ENCODE assay signal across 10 cellular contexts in the genomic region with DNA sequence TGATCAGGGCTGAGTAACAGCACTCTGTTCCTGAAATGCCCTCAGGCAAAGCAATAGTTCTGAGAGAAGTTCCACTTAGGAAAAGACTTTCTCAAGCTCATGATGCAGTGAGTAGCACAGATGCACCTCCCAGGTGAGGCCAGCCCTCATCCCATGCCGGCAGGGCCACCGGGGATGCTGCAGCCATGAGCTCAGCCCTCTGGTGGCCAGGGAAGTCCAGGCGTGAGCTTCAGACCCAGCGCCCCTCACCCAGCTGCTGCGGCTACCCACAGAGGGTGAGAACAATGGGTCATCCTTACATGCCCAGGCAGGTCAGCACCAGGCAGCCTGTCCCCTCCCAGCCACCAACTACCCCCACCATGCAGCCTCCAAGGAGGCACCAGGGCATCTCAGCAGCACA. TPM values are rescaled to one million over a fixed set of nuclear protein-coding genes. Genes with fewer than 3 reads are reported as not detected.
A peak's percentile ranks its signal among the peaks of the same experiment; 100 is the strongest.
DNase-seq lines count a peak whose midpoint lies in the region; TF ChIP-seq lines count a peak whose summit lies in the region.
"Had no signal": no experiment of that assay in that cellular context is flagged by ENCODE, and none has a peak within 500 bp of the region (broad histone marks: within the 10 kb centered on the region; RNA-seq: fewer than 3 reads in every experiment).

No MANE protein-coding gene starts in this region.

- 84 to 95% methylated on average over 5 of the region's 5 CpGs for WGBS in GM23248 (ENCODE audit: low coverage in 1 of 2, low lambda C conversion rate in 2 of 2, missing lambda C conversion rate in 2 of 2), 2 experiments

- no peaks in the 10 kb centered on the region for H3K79me2 ChIP-seq in GM23248 (ENCODE audit: insufficient read depth)

- TF ChIP-seq CTCF in cardiac fibroblast (IDR thresholded peaks at IDR 0.05; ENCODE audit: low read depth, low read length) (peak; percentile 16), neural crest cell (conservative IDR thresholded peaks at IDR 0.05) (peak; percentile 27)

- in situ Hi-C loops in Caki2 (cut with HindIII; ENCODE audit: low pct_unique_long_range_greater_than_20kb, low sequenced_read_pairs): no loop called here
- in situ Hi-C loops in GM23248 (cut with MboI): loop anchor here (25.0 kb wide), 2 partner anchors 964 to 1114 kb away; no protein-coding TSS in a partner anchor

- peak; percentile 21 for DNase-seq in Caki2 (ENCODE audit: low read depth)
- peak; percentile 57 for DNase-seq in HuH-7 (ENCODE audit: low spot score)
- no peak for DNase-seq in cardiac fibroblast (ENCODE audit: low read depth in 2 of 2)
- no peak for DNase-seq in neural crest cell (ENCODE audit: low read depth, low spot score)
- no peak for DNase-seq in GM23248
- DNase-seq in NCI-H82 (lab: John Stamatoyannopoulos, UW): no peak
- no peak for DNase-seq in putamen (ENCODE audit: low spot score)
- DNase-seq in NCI-H2081 (lab: John Stamatoyannopoulos, UW): no peak
- DNase-seq: NCI-H1105 treated with DMSO at 0.1 percent for 48 hours, T-helper 17 cell had no signal

- no peak overlapping the region for H3K27ac ChIP-seq in GM23248

- H3K27ac Mint-ChIP-seq in neural crest cell (ENCODE audit: unreplicated experiment): no peak overlapping the region
- H3K27ac Mint-ChIP-seq: T-helper 17 cell had no signal

- H3K4me3 ChIP-seq in cardiac fibroblast (replicated peaks in 1 of 2; ENCODE audit: low read depth in 2 of 2, low read length in 2 of 2) (no peak overlapping the region), GM23248 (no peak overlapping the region)

- no peaks in the 10 kb centered on the region for H4K20me1 ChIP-seq in GM23248 (ENCODE audit: insufficient read depth)

- H3K4me1 Mint-ChIP-seq in neural crest cell: no peaks in the 10 kb centered on the region
- H3K4me1 Mint-ChIP-seq: T-helper 17 cell had no signal

- 0 out of 2 replicates have a peak, but pooled peaks cover 4% of the 10 kb centered on the region for H3K27me3 ChIP-seq in GM23248 (replicated peaks; ENCODE audit: insufficient read depth)

- peaks cover 3% of the 10 kb centered on the region for H3K9me3 Mint-ChIP-seq in neural crest cell

- H3K9me3 ChIP-seq in GM23248 (ENCODE audit: low read depth): no peaks in the 10 kb centered on the region

- H3K36me3 ChIP-seq in GM23248 (ENCODE audit: low read depth): no peaks in the 10 kb centered on the region

- H3K27me3 Mint-ChIP-seq in neural crest cell (ENCODE audit: low read depth): peaks cover 2% of the 10 kb centered on the region

- H3K4me3 Mint-ChIP-seq in neural crest cell: no peak overlapping the region
- H3K4me3 Mint-ChIP-seq: T-helper 17 cell had no signal

- no peak overlapping the region for H3K9ac ChIP-seq in GM23248

- no peaks in the 10 kb centered on the region for H3F3A ChIP-seq in GM23248 (ENCODE audit: insufficient read depth)

- no peaks in the 10 kb centered on the region for H3K9me2 ChIP-seq in GM23248 (ENCODE audit: insufficient read depth)

- no peaks in the 10 kb centered on the region for H3K4me1 ChIP-seq in GM23248 (ENCODE audit: insufficient read depth)

- H2AFZ ChIP-seq in GM23248: no peak overlapping the region

- H3K36me3 Mint-ChIP-seq in neural crest cell (ENCODE audit: low read depth): no peaks in the 10 kb centered on the region

- H3K4me2 ChIP-seq in GM23248 (ENCODE audit: unreplicated experiment): no peak overlapping the region

RNA-seq across cellular contexts. Expression of a gene that starts 50.7 kb away (rescaled TPM):
- 4.8 and 16.7 TPM in 2 replicates for total RNA-seq in Caki2 (2014; rRNA removed; shearing (Covaris generic); ENCODE audit: low replicate concordance)
- 13.1 and 13.5 TPM in 2 replicates for total RNA-seq in neural crest cell
- 1.5 TPM in 1 of 2 replicates, not detected in the other for total RNA-seq in GM23248 (2014; rRNA removed; shearing (Covaris generic))
- polyA plus RNA-seq in GM23248 (2016; fragmentation: Nextera tagmentation; extraction: Ambion mirVana): 6.4 and 6.8 TPM in 2 replicates

Comparison
In these comparisons a context has a peak if more than half of its experiments do, and no peak if none do; other contexts are left out.
1. DNase-seq: peak in Caki2 (single experiment) and HuH-7 (single experiment); none in cardiac fibroblast (0 of 2), neural crest cell (single experiment), GM23248 (single experiment), NCI-H82 (single experiment), putamen (single experiment) and NCI-H2081 (0 of 2).